In genomic region chr18:47928466-47928865, GRCh38 we compare ENCODE assay signal across 9 cellular contexts. TPM values are rescaled to one million over a fixed set of nuclear protein-coding genes. Genes with fewer than 3 reads are reported as not detected.
DNase-seq lines count a peak whose midpoint lies in the region; TF ChIP-seq lines count a peak whose summit lies in the region.
"Had no signal": no experiment of that assay in that cellular context is flagged by ENCODE, and none has a peak within 500 bp of the region (broad histone marks: within the 10 kb centered on the region; RNA-seq: fewer than 3 reads in every experiment).

No MANE protein-coding gene starts in this region.

- H3K27ac Mint-ChIP-seq in T-helper 1 cell treated with Interleukin-12 subunit alpha and Interleukin-12 subunit beta and Interleukin-4 antibody, amounts not matched to agents 30 μg/mL and 1 μg/mL, for 36 hours, result peak overlapping the region; percentile 72

- peak overlapping the region; percentile 77 for H3K4me3 Mint-ChIP-seq in T-helper 1 cell treated with Interleukin-12 subunit alpha and Interleukin-12 subunit beta and Interleukin-4 antibody, amounts not matched to agents 30 μg/mL and 1 μg/mL, for 36 hours

- peak overlapping the region; percentile 85 for H3K4me3 ChIP-seq in epithelial cell of proximal tubule (ENCODE audit: low read depth, low read length)
- H3K4me3 ChIP-seq: prostate gland had no signal

- H3K36me3 Mint-ChIP-seq in T-helper 1 cell treated with Interleukin-12 subunit alpha and Interleukin-12 subunit beta and Interleukin-4 antibody, amounts not matched to agents 30 μg/mL and 1 μg/mL, for 36 hours (ENCODE audit: low read depth), result peaks cover 15% of the 10 kb centered on the region

- H3K9me3 Mint-ChIP-seq in T-helper 1 cell treated with Interleukin-12 subunit alpha and Interleukin-12 subunit beta and Interleukin-4 antibody, amounts not matched to agents 30 μg/mL and 1 μg/mL, for 36 hours, result no peaks in the 10 kb centered on the region

- TF ChIP-seq CTCF in epithelial cell of proximal tubule (conservative IDR thresholded peaks at IDR 0.05; ENCODE audit: low read depth, low read length), result no peak

- DNase-seq in HCEC 1CT, result peak; percentile 10
- DNase-seq in epithelial cell of proximal tubule (ENCODE audit: low read depth), result no peak
- peak; percentile 43 for DNase-seq in renal cortical epithelial cell (ENCODE audit: low read depth)
- no peak for DNase-seq in activated effector memory CD4-positive, alpha-beta T cell treated with Interleukin-2 at 50 U/mL for 16 hours
- no peak for DNase-seq in AML-193 (lab: John Stamatoyannopoulos, UW)
- DNase-seq in NCI-H82 (lab: John Stamatoyannopoulos, UW), result no peak
- DNase-seq: NCI-H1930 had no signal

- H3K4me1 Mint-ChIP-seq in T-helper 1 cell treated with Interleukin-12 subunit alpha and Interleukin-12 subunit beta and Interleukin-4 antibody, amounts not matched to agents 30 μg/mL and 1 μg/mL, for 36 hours (ENCODE audit: low read depth), result peaks cover 47% of the 10 kb centered on the region

- H3K27me3 Mint-ChIP-seq in T-helper 1 cell treated with Interleukin-12 subunit alpha and Interleukin-12 subunit beta and Interleukin-4 antibody, amounts not matched to agents 30 μg/mL and 1 μg/mL, for 36 hours (ENCODE audit: low read depth), result peaks cover 4% of the 10 kb centered on the region

RNA-seq across cellular contexts. Expression of gene SMAD2, which starts 2.0 kb away (rescaled TPM):
- 64.6 and 79.5 TPM in 2 replicates for total RNA-seq in epithelial cell of proximal tubule
- 135 and 254 TPM in 2 replicates for total RNA-seq in renal cortical epithelial cell

Comparison
In these comparisons a context has a peak if more than half of its experiments do, and no peak if none do; other contexts are left out.
1. DNase-seq: peak in HCEC 1CT (single experiment) and renal cortical epithelial cell (single experiment); none in epithelial cell of proximal tubule (single experiment), activated effector memory CD4-positive, alpha-beta T cell treated with Interleukin-2 at 50 U/mL for 16 hours (single experiment), AML-193 (0 of 2) and NCI-H82 (single experiment).